In genomic region chr2:241339839-241340471, GRCh38 we compare ENCODE assay signal across 17 cellular contexts. TPM values are rescaled to one million over a fixed set of nuclear protein-coding genes. Genes with fewer than 3 reads are reported as not detected.
DNase-seq lines count a peak whose midpoint lies in the region; ATAC-seq and TF ChIP-seq lines count a peak whose summit lies in the region.
"Had no signal": no experiment of that assay in that cellular context is flagged by ENCODE, and none has a peak within 500 bp of the region (broad histone marks: within the 10 kb centered on the region; RNA-seq: fewer than 3 reads in every experiment).

No MANE protein-coding gene starts in this region.

- POLR2A ChIA-PET in activated naive CD8-positive, alpha-beta T cell treated with anti-CD3 and anti-CD28 coated beads, Interleukin-2, amount 10 ng/mL, durations not matched to agents 7 days and 5 days (lab: Charles Lee) = interaction anchor here (0.8 to 1.2 kb wide), 2 partner anchors 16 to 24 kb away, joined by 4 to 8 read pairs; partner anchors contain the start of genes HDLBP and SEPTIN2
- POLR2A ChIA-PET in activated CD4-positive, alpha-beta memory T cell treated with anti-CD3 and anti-CD28 coated beads for 36 hours (lab: Charles Lee) = no interaction called here

- H3K4me1 ChIP-seq in gastroesophageal sphincter (peaks cover 4 to 28% (median 7%) of the 10 kb centered on the region in 3 donors), upper lobe of right lung (peaks cover 19% of the 10 kb centered on the region)

- 22 to 27% methylated on average over 6 of the region's 6 CpGs for WGBS in gastroesophageal sphincter (ENCODE audit: low coverage in 1 of 2), 2 donors

- H3K27me3 ChIP-seq in gastroesophageal sphincter (no peaks in the 10 kb centered on the region), upper lobe of right lung (no peaks in the 10 kb centered on the region)
- H3K27me3 ChIP-seq: heart right ventricle, tibial artery had no signal

- CTCF ChIA-PET in activated CD4-positive, alpha-beta memory T cell treated with anti-CD3 and anti-CD28 coated beads for 36 hours (lab: Charles Lee) = no interaction called here

- H3K4me3 ChIP-seq in gastroesophageal sphincter (no peak overlapping the region), upper lobe of right lung (no peak overlapping the region)
- H3K4me3 ChIP-seq: heart right ventricle, PC-9, tibial artery had no signal

- TF ChIP-seq CTCF in gastroesophageal sphincter (IDR thresholded peaks at IDR 0.05) (no peak), upper lobe of right lung (IDR thresholded peaks at IDR 0.05) (no peak)

- intact Hi-C loops in activated CD4-positive, alpha-beta memory T cell treated with anti-CD3 and anti-CD28 coated beads for 36 hours (cut with micrococcal nuclease) = no loop called here
- intact Hi-C loops in upper lobe of right lung (cut with DNase I) = no loop called here

- no peaks in the 10 kb centered on the region for H3K9me3 Mint-ChIP-seq in activated naive CD8-positive, alpha-beta T cell treated with anti-CD3 and anti-CD28 coated beads, Interleukin-2, amount 10 ng/mL, durations not matched to agents 7 days and 5 days
- H3K9me3 Mint-ChIP-seq in activated naive CD8-positive, alpha-beta T cell treated with anti-CD3 and anti-CD28 coated beads for 36 hours = no peaks in the 10 kb centered on the region
- H3K9me3 Mint-ChIP-seq in activated CD4-positive, alpha-beta memory T cell treated with anti-CD3 and anti-CD28 coated beads for 36 hours = no peaks in the 10 kb centered on the region
- H3K9me3 Mint-ChIP-seq: activated T-helper 2 cell treated with anti-CD3 and anti-CD28 coated beads, Interferon-gamma antibody, Interleukin-2, Interleukin-4, amounts not matched to agents 10 μg/mL and 5 μg/mL and 100 μg/mL, durations not matched to agents 14 hours and 24 hours and 36 hours had no signal

- peaks cover 33% of the 10 kb centered on the region for H3K4me1 Mint-ChIP-seq in activated naive CD8-positive, alpha-beta T cell treated with anti-CD3 and anti-CD28 coated beads, Interleukin-2, amount 10 ng/mL, durations not matched to agents 7 days and 5 days
- H3K4me1 Mint-ChIP-seq in activated naive CD8-positive, alpha-beta T cell treated with anti-CD3 and anti-CD28 coated beads for 36 hours = peaks cover 32% of the 10 kb centered on the region
- peaks cover 39% of the 10 kb centered on the region for H3K4me1 Mint-ChIP-seq in activated CD4-positive, alpha-beta memory T cell treated with anti-CD3 and anti-CD28 coated beads for 36 hours (ENCODE audit: low read depth)

- no peak for TF ChIP-seq POLR2A in gastroesophageal sphincter (IDR thresholded peaks at IDR 0.05)

- H3K36me3 ChIP-seq in gastroesophageal sphincter = peaks cover 2 to 78% of the 10 kb centered on the region in 2 donors
- H3K36me3 ChIP-seq in upper lobe of right lung = peaks cover 94% of the 10 kb centered on the region

- TF ChIP-seq EP300 in gastroesophageal sphincter (IDR thresholded peaks at IDR 0.05) = no peak

- H3K27ac Mint-ChIP-seq in activated naive CD8-positive, alpha-beta T cell treated with anti-CD3 and anti-CD28 coated beads, Interleukin-2, amount 10 ng/mL, durations not matched to agents 7 days and 5 days = no peak overlapping the region
- no peak overlapping the region for H3K27ac Mint-ChIP-seq in activated naive CD8-positive, alpha-beta T cell treated with anti-CD3 and anti-CD28 coated beads for 36 hours
- H3K27ac Mint-ChIP-seq in activated CD4-positive, alpha-beta memory T cell treated with anti-CD3 and anti-CD28 coated beads for 36 hours = peak overlapping the region; percentile 13

- H3K27me3 Mint-ChIP-seq in activated naive CD8-positive, alpha-beta T cell treated with anti-CD3 and anti-CD28 coated beads, Interleukin-2, amount 10 ng/mL, durations not matched to agents 7 days and 5 days = no peaks in the 10 kb centered on the region
- H3K27me3 Mint-ChIP-seq in activated naive CD8-positive, alpha-beta T cell treated with anti-CD3 and anti-CD28 coated beads for 36 hours = no peaks in the 10 kb centered on the region
- no peaks in the 10 kb centered on the region for H3K27me3 Mint-ChIP-seq in activated CD4-positive, alpha-beta memory T cell treated with anti-CD3 and anti-CD28 coated beads for 36 hours

- H3K4me3 Mint-ChIP-seq in activated naive CD8-positive, alpha-beta T cell treated with anti-CD3 and anti-CD28 coated beads, Interleukin-2, amount 10 ng/mL, durations not matched to agents 7 days and 5 days = peak overlapping the region; percentile 2
- no peak overlapping the region for H3K4me3 Mint-ChIP-seq in activated naive CD8-positive, alpha-beta T cell treated with anti-CD3 and anti-CD28 coated beads for 36 hours
- no peak overlapping the region for H3K4me3 Mint-ChIP-seq in activated CD4-positive, alpha-beta memory T cell treated with anti-CD3 and anti-CD28 coated beads for 36 hours

- H3K27ac ChIP-seq in gastroesophageal sphincter = peak overlapping the region in 3 of 4 donors; percentile 39 to 72 (median 72)
- no peak overlapping the region for H3K27ac ChIP-seq in upper lobe of right lung
- H3K27ac ChIP-seq: PC-9 had no signal

- no peak for DNase-seq in activated naive CD8-positive, alpha-beta T cell treated with anti-CD3 and anti-CD28 coated beads, Interleukin-2, amount 10 ng/mL, durations not matched to agents 7 days and 5 days
- no peak for DNase-seq in activated naive CD8-positive, alpha-beta T cell treated with anti-CD3 and anti-CD28 coated beads for 36 hours
- no peak for DNase-seq in activated CD4-positive, alpha-beta memory T cell treated with anti-CD3 and anti-CD28 coated beads for 36 hours
- DNase-seq in upper lobe of right lung (no peak), NCI-H1694 (lab: John Stamatoyannopoulos, UW) (no peak), RPMI8226 (no peak)
- DNase-seq: H7; heart right ventricle; NCI-H2227 treated with DMSO at 0.1 percent for 48 hours; PC-9; stimulated activated CD4-positive, alpha-beta T cell treated with anti-CD3 and anti-CD28 coated beads, Interleukin-1b, Interleukin-23, amount 100 ng/mL, for 48 hours; stimulated activated CD8-positive, alpha-beta memory T cell treated with anti-CD3 and anti-CD28 coated beads, Interleukin-4, amount 100 ng/mL, for 48 hours; SW 1271; tibial artery had no signal

- H3K36me3 Mint-ChIP-seq in activated naive CD8-positive, alpha-beta T cell treated with anti-CD3 and anti-CD28 coated beads, Interleukin-2, amount 10 ng/mL, durations not matched to agents 7 days and 5 days = peaks cover 34% of the 10 kb centered on the region
- H3K36me3 Mint-ChIP-seq in activated naive CD8-positive, alpha-beta T cell treated with anti-CD3 and anti-CD28 coated beads for 36 hours = peaks cover 49% of the 10 kb centered on the region
- peaks cover 74% of the 10 kb centered on the region for H3K36me3 Mint-ChIP-seq in activated CD4-positive, alpha-beta memory T cell treated with anti-CD3 and anti-CD28 coated beads for 36 hours

- no peaks in the 10 kb centered on the region for H3K9me3 ChIP-seq in gastroesophageal sphincter
- H3K9me3 ChIP-seq in upper lobe of right lung = no peaks in the 10 kb centered on the region
- H3K9me3 ChIP-seq: heart right ventricle, tibial artery had no signal

- no peak for ATAC-seq in activated naive CD8-positive, alpha-beta T cell treated with anti-CD3 and anti-CD28 coated beads, Interleukin-2, amount 10 ng/mL, durations not matched to agents 7 days and 5 days (ENCODE audit: low read depth)
- ATAC-seq in gastroesophageal sphincter = peak; percentile 41
- ATAC-seq in upper lobe of right lung = peak; percentile 13
- ATAC-seq in HG03457 (IDR thresholded peaks at IDR 0.05; ENCODE audit: unreplicated experiment) = no peak

RNA-seq across cellular contexts. Expression of gene FARP2, which starts 16.1 kb away (rescaled TPM):
- total RNA-seq in activated naive CD8-positive, alpha-beta T cell treated with anti-CD3 and anti-CD28 coated beads, Interleukin-2, amount 10 ng/mL, durations not matched to agents 7 days and 5 days = 10 to 100 TPM; 17.7 to 18.3 TPM
- total RNA-seq in activated naive CD8-positive, alpha-beta T cell treated with anti-CD3 and anti-CD28 coated beads for 36 hours = 10 to 100 TPM; 32.7 to 36.8 TPM
- 10 to 100 TPM; 25.1 to 29.5 TPM for total RNA-seq in activated CD4-positive, alpha-beta memory T cell treated with anti-CD3 and anti-CD28 coated beads for 36 hours
- total RNA-seq in gastroesophageal sphincter (10 to 100 TPM; 27.6 to 44.0 (median 35.9) TPM), upper lobe of right lung (48.6 TPM)

RNA-seq across cellular contexts. Expression of gene SEPTIN2, which starts 24.2 kb away (rescaled TPM):
- total RNA-seq in activated naive CD8-positive, alpha-beta T cell treated with anti-CD3 and anti-CD28 coated beads, Interleukin-2, amount 10 ng/mL, durations not matched to agents 7 days and 5 days = 100 to 1,000 TPM; 259 to 275 TPM
- 100 to 1,000 TPM; 263 to 265 TPM for total RNA-seq in activated naive CD8-positive, alpha-beta T cell treated with anti-CD3 and anti-CD28 coated beads for 36 hours
- 100 to 1,000 TPM; 255 to 261 TPM for total RNA-seq in activated CD4-positive, alpha-beta memory T cell treated with anti-CD3 and anti-CD28 coated beads for 36 hours
- 100 to 1,000 TPM; 317 to 360 (median 330) TPM for total RNA-seq in gastroesophageal sphincter
- total RNA-seq in upper lobe of right lung = 264 TPM

RNA-seq across cellular contexts. Expression of gene HDLBP, which starts 24.5 kb away (rescaled TPM):
- 100 to 1,000 TPM; 158 TPM for total RNA-seq in activated naive CD8-positive, alpha-beta T cell treated with anti-CD3 and anti-CD28 coated beads, Interleukin-2, amount 10 ng/mL, durations not matched to agents 7 days and 5 days
- total RNA-seq in activated naive CD8-positive, alpha-beta T cell treated with anti-CD3 and anti-CD28 coated beads for 36 hours = 100 to 1,000 TPM; 272 to 286 TPM
- total RNA-seq in activated CD4-positive, alpha-beta memory T cell treated with anti-CD3 and anti-CD28 coated beads for 36 hours = 100 to 1,000 TPM; 243 to 251 TPM
- total RNA-seq in gastroesophageal sphincter = 100 to 1,000 TPM; 279 to 367 (median 295) TPM
- 444 TPM for total RNA-seq in upper lobe of right lung

Comparison
In these comparisons a context has a peak if more than half of its experiments do, and no peak if none do; other contexts are left out.
1. ATAC-seq: peak in gastroesophageal sphincter (single experiment) and upper lobe of right lung (single experiment); none in activated naive CD8-positive, alpha-beta T cell treated with anti-CD3 and anti-CD28 coated beads, Interleukin-2, amount 10 ng/mL, durations not matched to agents 7 days and 5 days (single experiment) and HG03457 (single experiment).